ENCODE assay signal across 9 cellular contexts in genomic region chr14:94681300-94682060, GRCh38.
A peak's percentile ranks its signal among the peaks of the same experiment; 100 is the strongest.
DNase-seq lines count a peak whose midpoint lies in the region; ATAC-seq and TF ChIP-seq lines count a peak whose summit lies in the region.
"Had no signal": no experiment of that assay in that cellular context is flagged by ENCODE, and none has a peak within 500 bp of the region (broad histone marks: within the 10 kb centered on the region; RNA-seq: fewer than 3 reads in every experiment).

No MANE protein-coding gene starts in this region.

- no peak overlapping the region for H3K4me3 ChIP-seq in SJSA1

- H3K9me3 Mint-ChIP-seq in T-helper 2 cell treated with Interferon-gamma antibody and Interleukin-4, amounts not matched to agents 5 μg/mL and 100 μg/mL, for 36 hours: no peaks in the 10 kb centered on the region

- ATAC-seq in HG03025 (IDR thresholded peaks at IDR 0.05; ENCODE audit: low FRiP score, unreplicated experiment): no peak

- TF ChIP-seq CTCF in GM12873 (IDR thresholded peaks at IDR 0.05; ENCODE audit: insufficient read depth, low read depth, low read length, missing control alignments): peak; percentile 56

- no peaks in the 10 kb centered on the region for H3K36me3 ChIP-seq in SJSA1

- no peaks in the 10 kb centered on the region for H3K27me3 ChIP-seq in SJSA1 (replicated peaks)

- no peak overlapping the region for H3K4me3 Mint-ChIP-seq in T-helper 2 cell treated with Interferon-gamma antibody and Interleukin-4, amounts not matched to agents 5 μg/mL and 100 μg/mL, for 36 hours
- H3K4me3 Mint-ChIP-seq: brain had no signal

- no peaks in the 10 kb centered on the region for H3K27me3 Mint-ChIP-seq in T-helper 2 cell treated with Interferon-gamma antibody and Interleukin-4, amounts not matched to agents 5 μg/mL and 100 μg/mL, for 36 hours (ENCODE audit: low read depth)

- DNase-seq in 8988T: peak; percentile 68
- peak; percentile 25 to 52 for DNase-seq in SJSA1 (ENCODE audit: low read depth in 1 of 2, low spot score in 2 of 2)
- peak; percentile 20 for DNase-seq in germinal center (ENCODE audit: low spot score)
- no peak for DNase-seq in Ammon's horn (ENCODE audit: low spot score)
- DNase-seq in T-helper 2 cell treated with Interferon-gamma antibody and Interleukin-4, amounts not matched to agents 5 μg/mL and 100 μg/mL, for 36 hours (ENCODE audit: low spot score): no peak
- DNase-seq in NCI-H446 (lab: John Stamatoyannopoulos, UW): no peak

- no peaks in the 10 kb centered on the region for H3K9me3 ChIP-seq in SJSA1 (replicated peaks)

- no peaks in the 10 kb centered on the region for H3K36me3 Mint-ChIP-seq in T-helper 2 cell treated with Interferon-gamma antibody and Interleukin-4, amounts not matched to agents 5 μg/mL and 100 μg/mL, for 36 hours (ENCODE audit: low read depth)
- H3K36me3 Mint-ChIP-seq: brain had no signal

- no peak overlapping the region for H3K27ac Mint-ChIP-seq in T-helper 2 cell treated with Interferon-gamma antibody and Interleukin-4, amounts not matched to agents 5 μg/mL and 100 μg/mL, for 36 hours

- H3K27ac ChIP-seq in SJSA1: no peak overlapping the region

- no peaks in the 10 kb centered on the region for H3K4me1 Mint-ChIP-seq in T-helper 2 cell treated with Interferon-gamma antibody and Interleukin-4, amounts not matched to agents 5 μg/mL and 100 μg/mL, for 36 hours (ENCODE audit: low read depth)
- H3K4me1 Mint-ChIP-seq: brain had no signal

- no peaks in the 10 kb centered on the region for H3K4me1 ChIP-seq in SJSA1 (replicated peaks)

Comparison
In these comparisons a context has a peak if more than half of its experiments do, and no peak if none do; other contexts are left out.
1. DNase-seq: peak in 8988T (single experiment), SJSA1 (2 of 2) and germinal center (single experiment); none in Ammon's horn (single experiment), T-helper 2 cell treated with Interferon-gamma antibody and Interleukin-4, amounts not matched to agents 5 μg/mL and 100 μg/mL, for 36 hours (single experiment) and NCI-H446 (0 of 2).